ENCODE assay signal across 1 cellular context in the genomic region with DNA sequence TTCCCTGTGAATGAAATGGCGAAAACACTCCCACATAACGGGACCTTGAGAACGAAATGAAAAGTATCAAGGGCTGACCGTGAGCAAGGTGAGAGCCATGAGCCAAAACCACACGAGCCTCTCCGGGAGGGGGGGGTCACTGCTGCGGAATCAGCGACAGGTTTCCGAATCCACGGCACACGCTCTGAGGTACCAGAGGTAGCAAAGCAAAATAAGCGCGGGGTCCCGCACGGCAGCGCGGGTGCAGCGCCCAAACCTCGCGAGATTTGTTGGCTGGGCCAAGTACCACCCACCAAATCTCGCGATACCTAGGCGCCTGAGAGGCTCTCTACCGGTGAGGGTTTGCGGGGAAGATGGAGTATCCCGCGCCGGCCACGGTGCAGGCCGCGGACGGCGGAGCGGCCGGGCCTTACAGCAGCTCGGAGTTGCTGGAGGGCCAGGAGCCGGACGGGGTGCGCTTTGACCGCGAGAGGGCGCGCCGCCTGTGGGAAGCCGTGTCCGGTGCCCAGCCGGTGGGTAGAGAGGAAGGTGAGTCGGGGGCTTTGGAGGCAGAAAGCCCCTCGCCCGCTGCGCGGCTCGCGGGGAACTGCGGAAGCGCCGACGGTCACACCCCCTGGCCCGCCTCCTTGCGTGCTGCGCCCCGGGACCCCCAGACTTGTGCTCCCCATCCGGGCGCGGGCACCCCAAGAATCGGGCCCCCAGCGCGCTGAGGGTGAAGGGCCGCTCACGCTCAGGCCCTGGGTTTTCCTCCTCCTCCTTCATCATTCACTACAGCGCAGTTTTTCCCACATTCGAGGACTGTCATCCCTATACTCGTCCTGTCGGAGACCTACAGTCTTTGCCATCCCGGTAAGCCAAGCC.
A peak's percentile ranks its signal among the peaks of the same experiment; 100 is the strongest.
TF ChIP-seq lines count a peak whose summit lies in the region.

A gene with protein sequence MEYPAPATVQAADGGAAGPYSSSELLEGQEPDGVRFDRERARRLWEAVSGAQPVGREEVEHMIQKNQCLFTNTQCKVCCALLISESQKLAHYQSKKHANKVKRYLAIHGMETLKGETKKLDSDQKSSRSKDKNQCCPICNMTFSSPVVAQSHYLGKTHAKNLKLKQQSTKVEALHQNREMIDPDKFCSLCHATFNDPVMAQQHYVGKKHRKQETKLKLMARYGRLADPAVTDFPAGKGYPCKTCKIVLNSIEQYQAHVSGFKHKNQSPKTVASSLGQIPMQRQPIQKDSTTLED (plus strand): TSS at position 311 of the 861 bp plus-strand sequence. CDS start 43 bp downstream, at position 354.

TF ChIP-seq in HepG2, 621 proteins besides CTCF, POLR2A, EP300 and RAD21 (continued from another document and continues in another):
- TF ChIP-seq, protein P1, sequence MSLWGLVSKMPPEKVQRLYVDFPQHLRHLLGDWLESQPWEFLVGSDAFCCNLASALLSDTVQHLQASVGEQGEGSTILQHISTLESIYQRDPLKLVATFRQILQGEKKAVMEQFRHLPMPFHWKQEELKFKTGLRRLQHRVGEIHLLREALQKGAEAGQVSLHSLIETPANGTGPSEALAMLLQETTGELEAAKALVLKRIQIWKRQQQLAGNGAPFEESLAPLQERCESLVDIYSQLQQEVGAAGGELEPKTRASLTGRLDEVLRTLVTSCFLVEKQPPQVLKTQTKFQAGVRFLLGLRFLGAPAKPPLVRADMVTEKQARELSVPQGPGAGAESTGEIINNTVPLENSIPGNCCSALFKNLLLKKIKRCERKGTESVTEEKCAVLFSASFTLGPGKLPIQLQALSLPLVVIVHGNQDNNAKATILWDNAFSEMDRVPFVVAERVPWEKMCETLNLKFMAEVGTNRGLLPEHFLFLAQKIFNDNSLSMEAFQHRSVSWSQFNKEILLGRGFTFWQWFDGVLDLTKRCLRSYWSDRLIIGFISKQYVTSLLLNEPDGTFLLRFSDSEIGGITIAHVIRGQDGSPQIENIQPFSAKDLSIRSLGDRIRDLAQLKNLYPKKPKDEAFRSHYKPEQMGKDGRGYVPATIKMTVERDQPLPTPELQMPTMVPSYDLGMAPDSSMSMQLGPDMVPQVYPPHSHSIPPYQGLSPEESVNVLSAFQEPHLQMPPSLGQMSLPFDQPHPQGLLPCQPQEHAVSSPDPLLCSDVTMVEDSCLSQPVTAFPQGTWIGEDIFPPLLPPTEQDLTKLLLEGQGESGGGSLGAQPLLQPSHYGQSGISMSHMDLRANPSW (CRISPR knock-in tag; IDR thresholded peaks at IDR 0.05; ENCODE audit: borderline replicate concordance): no peak
- TF ChIP-seq THAP8 (CRISPR knock-in tag; IDR thresholded peaks at IDR 0.05; ENCODE audit: borderline replicate concordance) (0 out of 2 replicates have a peak, but pooled peaks have one; percentile 31), ZMAT3 (CRISPR knock-in tag; conservative IDR thresholded peaks at IDR 0.05) (peak; percentile 34; the same call in 1 of the 2 replicates), ZNF180 (CRISPR knock-in tag; IDR thresholded peaks at IDR 0.05; ENCODE audit: borderline replicate concordance, low read depth) (no peak), TAF15 (IDR thresholded peaks at IDR 0.05; ENCODE audit: low read depth, low read length, poor library complexity, severe bottlenecking) (no peak), ZNF570 (CRISPR knock-in tag; IDR thresholded peaks at IDR 0.05; ENCODE audit: borderline replicate concordance) (no peak), ATF1 (CRISPR knock-in tag; IDR thresholded peaks at IDR 0.05) (no peak), ZNF639 (CRISPR knock-in tag; conservative IDR thresholded peaks at IDR 0.05) (peak; percentile 80), ONECUT2 (CRISPR knock-in tag; IDR thresholded peaks at IDR 0.05) (no peak), HOXA5 (CRISPR knock-in tag; IDR thresholded peaks at IDR 0.05) (no peak; the same call in 1 of the 2 replicates), ZNF251 (CRISPR knock-in tag; IDR thresholded peaks at IDR 0.05) (no peak), HNF4G (IDR thresholded peaks at IDR 0.05; ENCODE audit: borderline replicate concordance, low read depth, low read length) (no peak), HNF4G (CRISPR knock-in tag; IDR thresholded peaks at IDR 0.05; ENCODE audit: borderline replicate concordance, low read depth) (no peak), ZNF331 (CRISPR knock-in tag; IDR thresholded peaks at IDR 0.05) (0 out of 2 replicates have a peak, but pooled peaks have one; percentile 42), ADNP (CRISPR knock-in tag; IDR thresholded peaks at IDR 0.05) (no peak), ZNF362 (CRISPR knock-in tag; IDR thresholded peaks at IDR 0.05; ENCODE audit: borderline replicate concordance) (no peak), ZNF317 (CRISPR knock-in tag; IDR thresholded peaks at IDR 0.05) (peak; percentile 70; the same call in 1 of the 2 replicates), ZNF205 (CRISPR knock-in tag; IDR thresholded peaks at IDR 0.05) (no peak), ZIK1 (CRISPR knock-in tag; IDR thresholded peaks at IDR 0.05; ENCODE audit: borderline replicate concordance, low read depth) (no peak), ZNF672 (CRISPR knock-in tag; IDR thresholded peaks at IDR 0.05) (no peak), HNRNPK (IDR thresholded peaks at IDR 0.05; ENCODE audit: low read depth, low read length, poor library complexity, severe bottlenecking) (peak; percentile 49)
- TF ChIP-seq, protein P2, sequence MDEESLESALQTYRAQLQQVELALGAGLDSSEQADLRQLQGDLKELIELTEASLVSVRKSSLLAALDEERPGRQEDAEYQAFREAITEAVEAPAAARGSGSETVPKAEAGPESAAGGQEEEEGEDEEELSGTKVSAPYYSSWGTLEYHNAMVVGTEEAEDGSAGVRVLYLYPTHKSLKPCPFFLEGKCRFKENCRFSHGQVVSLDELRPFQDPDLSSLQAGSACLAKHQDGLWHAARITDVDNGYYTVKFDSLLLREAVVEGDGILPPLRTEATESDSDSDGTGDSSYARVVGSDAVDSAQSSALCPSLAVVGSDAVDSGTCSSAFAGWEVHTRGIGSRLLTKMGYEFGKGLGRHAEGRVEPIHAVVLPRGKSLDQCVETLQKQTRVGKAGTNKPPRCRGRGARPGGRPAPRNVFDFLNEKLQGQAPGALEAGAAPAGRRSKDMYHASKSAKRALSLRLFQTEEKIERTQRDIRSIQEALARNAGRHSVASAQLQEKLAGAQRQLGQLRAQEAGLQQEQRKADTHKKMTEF (CRISPR knock-in tag; IDR thresholded peaks at IDR 0.05): peak; percentile 48; the same call in 1 of the 2 replicates
- TF ChIP-seq, protein P3, sequence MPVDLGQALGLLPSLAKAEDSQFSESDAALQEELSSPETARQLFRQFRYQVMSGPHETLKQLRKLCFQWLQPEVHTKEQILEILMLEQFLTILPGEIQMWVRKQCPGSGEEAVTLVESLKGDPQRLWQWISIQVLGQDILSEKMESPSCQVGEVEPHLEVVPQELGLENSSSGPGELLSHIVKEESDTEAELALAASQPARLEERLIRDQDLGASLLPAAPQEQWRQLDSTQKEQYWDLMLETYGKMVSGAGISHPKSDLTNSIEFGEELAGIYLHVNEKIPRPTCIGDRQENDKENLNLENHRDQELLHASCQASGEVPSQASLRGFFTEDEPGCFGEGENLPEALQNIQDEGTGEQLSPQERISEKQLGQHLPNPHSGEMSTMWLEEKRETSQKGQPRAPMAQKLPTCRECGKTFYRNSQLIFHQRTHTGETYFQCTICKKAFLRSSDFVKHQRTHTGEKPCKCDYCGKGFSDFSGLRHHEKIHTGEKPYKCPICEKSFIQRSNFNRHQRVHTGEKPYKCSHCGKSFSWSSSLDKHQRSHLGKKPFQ (CRISPR knock-in tag; IDR thresholded peaks at IDR 0.05; ENCODE audit: insufficient replicate concordance): peak; percentile 52
- TF ChIP-seq, protein P4, sequence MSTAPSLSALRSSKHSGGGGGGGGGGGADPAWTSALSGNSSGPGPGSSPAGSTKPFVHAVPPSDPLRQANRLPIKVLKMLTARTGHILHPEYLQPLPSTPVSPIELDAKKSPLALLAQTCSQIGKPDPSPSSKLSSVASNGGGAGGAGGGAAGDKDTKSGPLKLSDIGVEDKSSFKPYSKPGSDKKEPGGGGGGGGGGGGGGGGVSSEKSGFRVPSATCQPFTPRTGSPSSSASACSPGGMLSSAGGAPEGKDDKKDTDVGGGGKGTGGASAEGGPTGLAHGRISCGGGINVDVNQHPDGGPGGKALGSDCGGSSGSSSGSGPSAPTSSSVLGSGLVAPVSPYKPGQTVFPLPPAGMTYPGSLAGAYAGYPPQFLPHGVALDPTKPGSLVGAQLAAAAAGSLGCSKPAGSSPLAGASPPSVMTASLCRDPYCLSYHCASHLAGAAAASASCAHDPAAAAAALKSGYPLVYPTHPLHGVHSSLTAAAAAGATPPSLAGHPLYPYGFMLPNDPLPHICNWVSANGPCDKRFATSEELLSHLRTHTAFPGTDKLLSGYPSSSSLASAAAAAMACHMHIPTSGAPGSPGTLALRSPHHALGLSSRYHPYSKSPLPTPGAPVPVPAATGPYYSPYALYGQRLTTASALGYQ (CRISPR knock-in tag; IDR thresholded peaks at IDR 0.05): no peak
- TF ChIP-seq, protein P5, sequence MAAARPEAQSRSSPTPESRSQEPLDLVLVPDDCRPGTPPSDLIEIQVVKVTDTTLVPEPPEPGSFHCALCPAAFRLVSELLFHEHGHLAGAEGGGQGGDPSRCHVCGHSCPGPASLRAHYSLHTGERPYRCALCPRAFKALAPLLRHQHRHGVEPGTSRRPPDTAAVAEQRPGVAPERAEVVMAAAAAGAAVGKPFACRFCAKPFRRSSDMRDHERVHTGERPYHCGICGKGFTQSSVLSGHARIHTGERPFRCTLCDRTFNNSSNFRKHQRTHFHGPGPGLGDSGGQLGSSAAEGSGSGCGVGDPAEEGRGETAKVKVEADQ (CRISPR knock-in tag; IDR thresholded peaks at IDR 0.05; ENCODE audit: borderline replicate concordance): no peak
- TF ChIP-seq, protein P6, sequence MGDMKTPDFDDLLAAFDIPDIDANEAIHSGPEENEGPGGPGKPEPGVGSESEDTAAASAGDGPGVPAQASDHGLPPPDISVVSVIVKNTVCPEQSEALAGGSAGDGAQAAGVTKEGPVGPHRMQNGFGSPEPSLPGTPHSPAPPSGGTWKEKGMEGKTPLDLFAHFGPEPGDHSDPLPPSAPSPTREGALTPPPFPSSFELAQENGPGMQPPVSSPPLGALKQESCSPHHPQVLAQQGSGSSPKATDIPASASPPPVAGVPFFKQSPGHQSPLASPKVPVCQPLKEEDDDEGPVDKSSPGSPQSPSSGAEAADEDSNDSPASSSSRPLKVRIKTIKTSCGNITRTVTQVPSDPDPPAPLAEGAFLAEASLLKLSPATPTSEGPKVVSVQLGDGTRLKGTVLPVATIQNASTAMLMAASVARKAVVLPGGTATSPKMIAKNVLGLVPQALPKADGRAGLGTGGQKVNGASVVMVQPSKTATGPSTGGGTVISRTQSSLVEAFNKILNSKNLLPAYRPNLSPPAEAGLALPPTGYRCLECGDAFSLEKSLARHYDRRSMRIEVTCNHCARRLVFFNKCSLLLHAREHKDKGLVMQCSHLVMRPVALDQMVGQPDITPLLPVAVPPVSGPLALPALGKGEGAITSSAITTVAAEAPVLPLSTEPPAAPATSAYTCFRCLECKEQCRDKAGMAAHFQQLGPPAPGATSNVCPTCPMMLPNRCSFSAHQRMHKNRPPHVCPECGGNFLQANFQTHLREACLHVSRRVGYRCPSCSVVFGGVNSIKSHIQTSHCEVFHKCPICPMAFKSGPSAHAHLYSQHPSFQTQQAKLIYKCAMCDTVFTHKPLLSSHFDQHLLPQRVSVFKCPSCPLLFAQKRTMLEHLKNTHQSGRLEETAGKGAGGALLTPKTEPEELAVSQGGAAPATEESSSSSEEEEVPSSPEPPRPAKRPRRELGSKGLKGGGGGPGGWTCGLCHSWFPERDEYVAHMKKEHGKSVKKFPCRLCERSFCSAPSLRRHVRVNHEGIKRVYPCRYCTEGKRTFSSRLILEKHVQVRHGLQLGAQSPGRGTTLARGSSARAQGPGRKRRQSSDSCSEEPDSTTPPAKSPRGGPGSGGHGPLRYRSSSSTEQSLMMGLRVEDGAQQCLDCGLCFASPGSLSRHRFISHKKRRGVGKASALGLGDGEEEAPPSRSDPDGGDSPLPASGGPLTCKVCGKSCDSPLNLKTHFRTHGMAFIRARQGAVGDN (CRISPR knock-in tag; IDR thresholded peaks at IDR 0.05): peak; percentile 89
- TF ChIP-seq, protein P7, sequence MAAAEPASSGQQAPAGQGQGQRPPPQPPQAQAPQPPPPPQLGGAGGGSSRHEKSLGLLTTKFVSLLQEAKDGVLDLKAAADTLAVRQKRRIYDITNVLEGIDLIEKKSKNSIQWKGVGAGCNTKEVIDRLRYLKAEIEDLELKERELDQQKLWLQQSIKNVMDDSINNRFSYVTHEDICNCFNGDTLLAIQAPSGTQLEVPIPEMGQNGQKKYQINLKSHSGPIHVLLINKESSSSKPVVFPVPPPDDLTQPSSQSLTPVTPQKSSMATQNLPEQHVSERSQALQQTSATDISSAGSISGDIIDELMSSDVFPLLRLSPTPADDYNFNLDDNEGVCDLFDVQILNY (CRISPR knock-in tag; conservative IDR thresholded peaks at IDR 0.05): peak; percentile 64; the same call in 1 of the 2 replicates
